ENCODE assay signal across 28 cellular contexts in genomic region chr20:54165803-54166202, GRCh38. TPM values are rescaled to one million over a fixed set of nuclear protein-coding genes. Genes with fewer than 3 reads are reported as not detected.
"Had no signal": no experiment of that assay in that cellular context is flagged by ENCODE, and none has a peak within 500 bp of the region (broad histone marks: within the 10 kb centered on the region; RNA-seq: fewer than 3 reads in every experiment).

No MANE protein-coding gene starts in this region.

- H3K4me1 ChIP-seq: ascending aorta, breast epithelium, colonic mucosa had no signal

- H3K4me3 ChIP-seq: ascending aorta, breast epithelium, cardiac muscle cell, colonic mucosa, dorsolateral prefrontal cortex had no signal

- DNase-seq: activated CD4-positive, alpha-beta memory T cell treated with anti-CD3 and anti-CD28 coated beads, Interleukin-2, amount 10 ng/mL, durations not matched to agents 7 days and 5 days; activated CD4-positive, alpha-beta T cell treated with anti-CD3 and anti-CD28 coated beads for 1 hour; activated CD4-positive, alpha-beta T cell treated with anti-CD3 and anti-CD28 coated beads for 4 hours; activated CD4-positive, alpha-beta T cell treated with anti-CD3 and anti-CD28 coated beads, Interleukin-2, amount 10 ng/mL, durations not matched to agents 7 days and 5 days; activated CD4-positive, alpha-beta T cell treated with anti-CD3 and anti-CD28 coated beads, Interleukin-2, amount 50 U/mL, for 4 hours; activated CD8-positive, alpha-beta memory T cell treated with anti-CD3 and anti-CD28 coated beads, Interleukin-2, amount 50 U/mL, for 48 hours; activated gamma-delta T cell; activated naive CD4-positive, alpha-beta T cell; activated naive CD4-positive, alpha-beta T cell treated with anti-CD3 and anti-CD28 coated beads, Interleukin-2, amount 10 ng/mL, durations not matched to agents 7 days and 5 days; activated naive CD8-positive, alpha-beta T cell treated with anti-CD3 and anti-CD28 coated beads, Interleukin-2, amount 10 ng/mL, durations not matched to agents 7 days and 5 days; activated T-cell treated with anti-CD3 and anti-CD28 coated beads for 4 hours; activated T-cell treated with anti-CD3 and anti-CD28 coated beads, Interleukin-2, amount 50 U/mL, for 24 hours; activated T-cell treated with anti-CD3 and anti-CD28 coated beads, Interleukin-2, amount 50 U/mL, for 72 hours; central memory CD4-positive, alpha-beta T cell; cerebellar nuclear complex; colonic mucosa; dorsolateral prefrontal cortex; effector memory CD4-positive, alpha-beta T cell; endodermal cell; foreskin fibroblast; head of caudate nucleus; T-helper 2 cell had no signal

- H3K9me3 ChIP-seq: ascending aorta, breast epithelium, colonic mucosa had no signal

- FAIRE-seq: frontal cortex had no signal

- H3K36me3 ChIP-seq: ascending aorta, breast epithelium, cardiac muscle cell, colonic mucosa had no signal

- ATAC-seq: activated naive CD4-positive, alpha-beta T cell treated with anti-CD3 and anti-CD28 coated beads, Interleukin-2, amount 50 U/mL, for 72 hours; activated T-cell treated with anti-CD3 and anti-CD28 coated beads, Interleukin-2, amount 50 U/mL, for 72 hours; esophagus mucosa had no signal

- H3K27ac ChIP-seq: ascending aorta, breast epithelium, cardiac muscle cell, colonic mucosa, dorsolateral prefrontal cortex had no signal

- H3K27me3 ChIP-seq: ascending aorta, colonic mucosa had no signal

RNA-seq across cellular contexts. Expression of gene CYP24A1, which starts 8.0 kb away (rescaled TPM):
- total RNA-seq: activated CD4-positive, alpha-beta memory T cell treated with anti-CD3 and anti-CD28 coated beads, Interleukin-2, amount 10 ng/mL, durations not matched to agents 7 days and 5 days; activated CD4-positive, alpha-beta T cell treated with anti-CD3 and anti-CD28 coated beads, Interleukin-2, amount 10 ng/mL, durations not matched to agents 7 days and 5 days; activated naive CD4-positive, alpha-beta T cell treated with anti-CD3 and anti-CD28 coated beads, Interleukin-2, amount 50 U/mL, for 72 hours; activated T-cell treated with anti-CD3 and anti-CD28 coated beads, Interleukin-2, amount 50 U/mL, for 72 hours; ascending aorta; cardiac muscle cell had no signal
- polyA plus RNA-seq: cardiac muscle cell had no signal
